ENCODE assay signal across 19 cellular contexts in the genomic region with DNA sequence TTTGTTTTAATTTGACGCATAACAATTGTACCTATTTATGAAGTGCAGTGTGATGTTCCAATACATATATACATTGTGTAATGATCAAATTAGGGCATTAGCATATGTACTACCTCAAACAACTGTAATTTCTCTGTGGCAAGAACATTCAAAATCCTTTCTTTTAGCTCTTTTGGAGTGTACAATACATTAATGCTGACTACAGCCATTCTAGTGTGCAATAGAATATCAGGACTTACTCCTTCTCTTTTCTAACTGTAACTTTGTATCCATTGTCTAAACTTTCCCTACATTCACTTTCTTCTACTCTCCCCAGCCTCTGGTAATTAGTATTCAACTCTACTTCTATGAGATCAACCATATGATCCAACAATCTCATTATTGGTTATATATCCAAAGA.
"Had no signal": no experiment of that assay in that cellular context is flagged by ENCODE, and none has a peak within 500 bp of the region (broad histone marks: within the 10 kb centered on the region; RNA-seq: fewer than 3 reads in every experiment).

No MANE protein-coding gene starts in this region.

- H3K4me3 ChIP-seq: coronary artery, dorsolateral prefrontal cortex, esophagus muscularis mucosa, gastroesophageal sphincter, heart left ventricle, left lung, lower lobe of right lung, mucosa of descending colon had no signal

- H3K9me3 ChIP-seq: esophagus muscularis mucosa, gastroesophageal sphincter, heart left ventricle, left lung, lower lobe of right lung, mucosa of descending colon had no signal

- H3K36me3 ChIP-seq: esophagus muscularis mucosa, gastroesophageal sphincter, heart left ventricle, left lung, lower lobe of right lung had no signal

- ATAC-seq: foreskin keratinocyte, gastroesophageal sphincter, heart left ventricle, left cardiac atrium, left lung, left ventricle myocardium superior, lower lobe of right lung, mucosa of descending colon had no signal

- DNase-seq: dermis blood vessel endothelial cell; dorsolateral prefrontal cortex; effector CD4-positive, alpha-beta T cell; effector memory CD4-positive, alpha-beta T cell; foreskin keratinocyte; heart left ventricle; hippocampal formation; left cardiac atrium; left lung; left ventricle myocardium superior; lower lobe of right lung; mesenchymal stem cell; mucosa of descending colon; naive B cell had no signal

- FAIRE-seq: endothelial cell of umbilical vein, keratinocyte had no signal

- H3K27me3 ChIP-seq: dorsolateral prefrontal cortex, esophagus muscularis mucosa, foreskin keratinocyte, gastroesophageal sphincter, heart left ventricle, left lung had no signal

- H3K4me1 ChIP-seq: esophagus muscularis mucosa, foreskin keratinocyte, gastroesophageal sphincter, heart left ventricle, left lung, lower lobe of right lung had no signal

- H3K27ac ChIP-seq: coronary artery, dorsolateral prefrontal cortex, esophagus muscularis mucosa, foreskin keratinocyte, gastroesophageal sphincter, heart left ventricle, left lung, lower lobe of right lung had no signal
